2 cellular contexts compared by ENCODE assay signal in the genomic region with DNA sequence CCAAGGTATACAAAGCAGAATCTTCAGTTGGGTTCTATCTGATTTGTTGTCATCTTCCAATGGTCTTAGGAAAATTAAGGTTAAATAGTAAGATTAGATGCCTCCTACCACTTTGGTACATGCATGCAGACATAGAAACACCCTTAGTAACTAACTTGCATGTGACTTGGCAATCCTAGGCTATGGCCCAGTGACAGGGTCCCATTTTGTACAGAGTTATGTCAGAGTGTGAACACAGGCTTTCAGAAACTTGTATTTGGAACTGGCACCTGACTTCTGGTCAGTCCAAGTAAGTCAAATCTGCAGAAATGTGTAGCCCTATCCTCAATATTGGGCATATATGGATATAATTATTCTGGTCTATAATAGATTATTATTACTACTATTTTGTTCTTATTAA.
A peak's percentile ranks its signal among the peaks of the same experiment; 100 is the strongest.
TF ChIP-seq lines count a peak whose summit lies in the region.

No MANE protein-coding gene starts in this region.

TF ChIP-seq in GM12878, 131 proteins besides CTCF, POLR2A, EP300 and RAD21:
- TF ChIP-seq, protein P1, sequence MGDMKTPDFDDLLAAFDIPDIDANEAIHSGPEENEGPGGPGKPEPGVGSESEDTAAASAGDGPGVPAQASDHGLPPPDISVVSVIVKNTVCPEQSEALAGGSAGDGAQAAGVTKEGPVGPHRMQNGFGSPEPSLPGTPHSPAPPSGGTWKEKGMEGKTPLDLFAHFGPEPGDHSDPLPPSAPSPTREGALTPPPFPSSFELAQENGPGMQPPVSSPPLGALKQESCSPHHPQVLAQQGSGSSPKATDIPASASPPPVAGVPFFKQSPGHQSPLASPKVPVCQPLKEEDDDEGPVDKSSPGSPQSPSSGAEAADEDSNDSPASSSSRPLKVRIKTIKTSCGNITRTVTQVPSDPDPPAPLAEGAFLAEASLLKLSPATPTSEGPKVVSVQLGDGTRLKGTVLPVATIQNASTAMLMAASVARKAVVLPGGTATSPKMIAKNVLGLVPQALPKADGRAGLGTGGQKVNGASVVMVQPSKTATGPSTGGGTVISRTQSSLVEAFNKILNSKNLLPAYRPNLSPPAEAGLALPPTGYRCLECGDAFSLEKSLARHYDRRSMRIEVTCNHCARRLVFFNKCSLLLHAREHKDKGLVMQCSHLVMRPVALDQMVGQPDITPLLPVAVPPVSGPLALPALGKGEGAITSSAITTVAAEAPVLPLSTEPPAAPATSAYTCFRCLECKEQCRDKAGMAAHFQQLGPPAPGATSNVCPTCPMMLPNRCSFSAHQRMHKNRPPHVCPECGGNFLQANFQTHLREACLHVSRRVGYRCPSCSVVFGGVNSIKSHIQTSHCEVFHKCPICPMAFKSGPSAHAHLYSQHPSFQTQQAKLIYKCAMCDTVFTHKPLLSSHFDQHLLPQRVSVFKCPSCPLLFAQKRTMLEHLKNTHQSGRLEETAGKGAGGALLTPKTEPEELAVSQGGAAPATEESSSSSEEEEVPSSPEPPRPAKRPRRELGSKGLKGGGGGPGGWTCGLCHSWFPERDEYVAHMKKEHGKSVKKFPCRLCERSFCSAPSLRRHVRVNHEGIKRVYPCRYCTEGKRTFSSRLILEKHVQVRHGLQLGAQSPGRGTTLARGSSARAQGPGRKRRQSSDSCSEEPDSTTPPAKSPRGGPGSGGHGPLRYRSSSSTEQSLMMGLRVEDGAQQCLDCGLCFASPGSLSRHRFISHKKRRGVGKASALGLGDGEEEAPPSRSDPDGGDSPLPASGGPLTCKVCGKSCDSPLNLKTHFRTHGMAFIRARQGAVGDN (IDR thresholded peaks at IDR 0.05) = peak; percentile 50
- TF ChIP-seq BHLHE40 (IDR thresholded peaks at IDR 0.05; ENCODE audit: borderline replicate concordance in 1 of 2, low read depth in 2 of 2, low read length in 1 of 2) (peak in 1 of 2 experiments; percentile 18; a peak in 1 of 4 replicates), POLR2AphosphoS5 (IDR thresholded peaks at IDR 0.05; ENCODE audit: low read length) (peak; percentile 39; the same call in 1 of the 2 replicates), BACH1 (IDR thresholded peaks at IDR 0.05; ENCODE audit: borderline replicate concordance) (0 out of 2 replicates have a peak, but pooled peaks have one; percentile 37), MTA3 (IDR thresholded peaks at IDR 0.05; ENCODE audit: borderline replicate concordance, low read length) (0 out of 2 replicates have a peak, but pooled peaks have one; percentile 63), RCOR1 (conservative IDR thresholded peaks at IDR 0.05; ENCODE audit: low read depth, low read length) (no peak), YY1 (IDR thresholded peaks at IDR 0.05; ENCODE audit: low read depth, low read length) (no peak), MEF2B (IDR thresholded peaks at IDR 0.05; ENCODE audit: partially characterized antibody, poor library complexity, severe bottlenecking) (peak; percentile 16), ZBED1 (IDR thresholded peaks at IDR 0.05; ENCODE audit: borderline replicate concordance) (0 out of 2 replicates have a peak, but pooled peaks have one; percentile 7)

TF ChIP-seq in SK-N-SH, 30 proteins besides CTCF, POLR2A, EP300 and RAD21:
- TF ChIP-seq RFX5 (IDR thresholded peaks at IDR 0.05; ENCODE audit: low read length) = no peak
- TF ChIP-seq CHD2 (IDR thresholded peaks at IDR 0.05; ENCODE audit: low read length, partially characterized antibody) = no peak
- TF ChIP-seq, protein P2, sequence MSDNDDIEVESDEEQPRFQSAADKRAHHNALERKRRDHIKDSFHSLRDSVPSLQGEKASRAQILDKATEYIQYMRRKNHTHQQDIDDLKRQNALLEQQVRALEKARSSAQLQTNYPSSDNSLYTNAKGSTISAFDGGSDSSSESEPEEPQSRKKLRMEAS (IDR thresholded peaks at IDR 0.05; ENCODE audit: low read depth) = no peak
